In the genomic region with DNA sequence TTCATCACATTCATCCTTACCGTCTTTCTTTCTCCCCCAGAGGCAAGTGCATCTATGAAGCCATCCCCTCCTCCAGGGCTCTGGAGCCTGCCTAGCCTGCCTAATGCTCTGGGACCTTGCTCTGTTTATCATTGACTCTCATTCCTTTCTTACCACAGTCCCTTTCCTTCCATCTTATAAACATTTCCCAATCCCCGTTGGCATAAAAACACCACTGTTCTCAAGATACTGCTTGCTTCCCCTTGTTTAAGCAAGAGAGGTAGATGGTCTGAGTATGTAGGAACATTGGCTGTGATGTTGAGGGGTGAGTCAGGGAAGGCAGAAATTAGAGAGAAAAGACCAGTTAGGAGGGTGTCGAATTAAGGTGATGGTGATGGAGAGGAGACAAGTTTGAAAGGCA, we compare ENCODE assay signal across 32 cellular contexts. TPM values are rescaled to one million over a fixed set of nuclear protein-coding genes. Genes with fewer than 3 reads are reported as not detected.
DNase-seq lines count a peak whose midpoint lies in the region; ATAC-seq, FAIRE-seq and TF ChIP-seq lines count a peak whose summit lies in the region.
"Had no signal": no experiment of that assay in that cellular context is flagged by ENCODE, and none has a peak within 500 bp of the region (broad histone marks: within the 10 kb centered on the region; RNA-seq: fewer than 3 reads in every experiment).

No MANE protein-coding gene starts in this region.

- H4K20me1 ChIP-seq in astrocyte (ENCODE audit: insufficient read depth, low read length): no peaks in the 10 kb centered on the region
- H4K20me1 ChIP-seq in osteoblast (ENCODE audit: insufficient read depth, low read length): no peaks in the 10 kb centered on the region
- H4K20me1 ChIP-seq: BLaER1 treated with 17β-estradiol and CSF1 and Interleukin-3, amounts not matched to agents 10 nM and 100 nM had no signal

- H3K9ac ChIP-seq in astrocyte (ENCODE audit: low read length): no peak overlapping the region
- H3K9ac ChIP-seq: BLaER1 treated with 17β-estradiol and CSF1 and Interleukin-3, amounts not matched to agents 10 nM and 100 nM had no signal

- no peaks in the 10 kb centered on the region for H3K36me3 ChIP-seq in astrocyte (ENCODE audit: insufficient read depth, low read length)
- no peaks in the 10 kb centered on the region for H3K36me3 ChIP-seq in osteoblast (ENCODE audit: insufficient read depth, low read length)
- H3K36me3 ChIP-seq: BLaER1 treated with 17β-estradiol and CSF1 and Interleukin-3, amounts not matched to agents 10 nM and 100 nM; left ventricle myocardium inferior; prostate gland; suprapubic skin; upper lobe of left lung had no signal

- H3K4me2 ChIP-seq in astrocyte (ENCODE audit: low read length): no peak overlapping the region
- no peak overlapping the region for H3K4me2 ChIP-seq in osteoblast (ENCODE audit: insufficient read depth, low read length)
- H3K4me2 ChIP-seq: BLaER1 treated with 17β-estradiol and CSF1 and Interleukin-3, amounts not matched to agents 10 nM and 100 nM had no signal

- H3K27me3 ChIP-seq in astrocyte (ENCODE audit: insufficient read depth, low read length) (no peaks in the 10 kb centered on the region), osteoblast (ENCODE audit: insufficient read depth, low read length) (no peaks in the 10 kb centered on the region)
- H3K27me3 ChIP-seq: BLaER1 treated with 17β-estradiol and CSF1 and Interleukin-3, amounts not matched to agents 10 nM and 100 nM; suprapubic skin; upper lobe of left lung had no signal

- H3K9me3 ChIP-seq in astrocyte (ENCODE audit: insufficient read depth, low read depth, low read length) (no peaks in the 10 kb centered on the region), osteoblast (ENCODE audit: low read depth, low read length) (no peaks in the 10 kb centered on the region)
- H3K9me3 ChIP-seq: BLaER1 treated with 17β-estradiol and CSF1 and Interleukin-3, amounts not matched to agents 10 nM and 100 nM; left ventricle myocardium inferior; prostate gland; suprapubic skin; upper lobe of left lung had no signal

- FAIRE-seq in astrocyte (lab: Jason Lieb, UNC): no peak
- FAIRE-seq: endothelial cell of umbilical vein, keratinocyte, RCC 7860 had no signal

- H3K4me1 ChIP-seq in astrocyte (ENCODE audit: insufficient read depth, low read length): peaks cover 11% of the 10 kb centered on the region
- H3K4me1 ChIP-seq in osteoblast (ENCODE audit: insufficient read depth, low read length): peaks cover 35% of the 10 kb centered on the region
- H3K4me1 ChIP-seq: left ventricle myocardium inferior had no signal

- H3K36me3 Mint-ChIP-seq in astrocyte (ENCODE audit: low read depth, unreplicated experiment): no peaks in the 10 kb centered on the region
- H3K36me3 Mint-ChIP-seq: activated naive CD8-positive, alpha-beta T cell treated with anti-CD3 and anti-CD28 coated beads for 36 hours had no signal

- DNase-seq in H4 (ENCODE audit: low spot score) (peak; percentile 94), astrocyte (ENCODE audit: low read depth) (peak; percentile 63), fibroblast of pulmonary artery (ENCODE audit: low read depth) (peak; percentile 29), osteoblast (ENCODE audit: insufficient read length, low spot score, missing footprints) (no peak), coronary artery (ENCODE audit: low spot score) (no peak), anterior cingulate cortex (lab: John Stamatoyannopoulos, UW) (no peak)
- no peak for DNase-seq in stimulated activated naive CD4-positive, alpha-beta T cell (lab: John Stamatoyannopoulos, UW)
- DNase-seq: ACHN; activated CD4-positive, alpha-beta T cell treated with anti-CD3 and anti-CD28 coated beads for 48 hours; activated CD8-positive, alpha-beta memory T cell treated with anti-CD3 and anti-CD28 coated beads for 24 hours; activated effector memory CD4-positive, alpha-beta T cell treated with anti-CD3 and anti-CD28 coated beads, Interleukin-2, amount 50 U/mL, for 16 hours; activated naive CD8-positive, alpha-beta T cell treated with anti-CD3 and anti-CD28 coated beads for 36 hours; activated T-cell treated with anti-CD3 and anti-CD28 coated beads for 4 hours; cerebellar nuclear complex; DMS53; HFFc6; left ventricle myocardium inferior; NCI-H1048; NCI-H1694; NCI-H446 treated with DMSO at 0.1 percent for 48 hours; SIG-M5; T1000; upper lobe of left lung had no signal

- H3K4me3 Mint-ChIP-seq in astrocyte (ENCODE audit: unreplicated experiment): no peak overlapping the region
- H3K4me3 Mint-ChIP-seq: activated naive CD8-positive, alpha-beta T cell treated with anti-CD3 and anti-CD28 coated beads for 36 hours; HFFc6; stimulated activated memory B cell treated with anti-CD40 and anti-IgM and Interleukin-4, amounts not matched to agents 10 μg/mL and 1 μg/mL and 100 μg/mL, for 72 hours had no signal

- H3K27ac Mint-ChIP-seq in astrocyte (ENCODE audit: unreplicated experiment): no peak overlapping the region
- H3K27ac Mint-ChIP-seq: activated naive CD8-positive, alpha-beta T cell treated with anti-CD3 and anti-CD28 coated beads for 36 hours; HFFc6; stimulated activated memory B cell treated with anti-CD40 and anti-IgM and Interleukin-4, amounts not matched to agents 10 μg/mL and 1 μg/mL and 100 μg/mL, for 72 hours had no signal

- H3K27ac ChIP-seq in astrocyte (ENCODE audit: low read depth, low read length): no peak overlapping the region
- no peak overlapping the region for H3K27ac ChIP-seq in osteoblast (ENCODE audit: low read depth, low read length)
- H3K27ac ChIP-seq in coronary artery: no peak overlapping the region
- H3K27ac ChIP-seq: BLaER1 treated with 17β-estradiol and CSF1 and Interleukin-3, amounts not matched to agents 10 nM and 100 nM; left ventricle myocardium inferior; prostate gland; suprapubic skin; upper lobe of left lung; VCaP had no signal

- peaks cover 8% of the 10 kb centered on the region for H3K4me1 Mint-ChIP-seq in astrocyte (ENCODE audit: low read depth, unreplicated experiment)

- TF ChIP-seq CTCF in astrocyte (IDR thresholded peaks at IDR 0.05; ENCODE audit: insufficient read depth, low read depth, low read length): no peak
- TF ChIP-seq CTCF in fibroblast of pulmonary artery (IDR thresholded peaks at IDR 0.05; ENCODE audit: low read length, missing control alignments): no peak
- no peak for TF ChIP-seq CTCF in osteoblast (IDR thresholded peaks at IDR 0.05; ENCODE audit: extremely low read depth, low read depth, low read length)
- TF ChIP-seq CTCF in coronary artery (IDR thresholded peaks at IDR 0.05): no peak

- no peak for ATAC-seq in GM21529 (IDR thresholded peaks at IDR 0.05; ENCODE audit: unreplicated experiment)
- ATAC-seq: stimulated activated memory B cell treated with anti-CD40 and anti-IgM and Interleukin-4, amounts not matched to agents 10 μg/mL and 1 μg/mL and 100 μg/mL, for 72 hours had no signal

- H3K79me2 ChIP-seq in astrocyte (ENCODE audit: insufficient read depth, low read length) (no peaks in the 10 kb centered on the region), osteoblast (ENCODE audit: insufficient read depth, low read length) (no peaks in the 10 kb centered on the region)

- no peak overlapping the region for H2AFZ ChIP-seq in astrocyte (ENCODE audit: low read depth, low read length)
- peak overlapping the region; percentile 8 for H2AFZ ChIP-seq in osteoblast (ENCODE audit: low read length)

- H3K9me3 Mint-ChIP-seq in astrocyte (ENCODE audit: unreplicated experiment): no peaks in the 10 kb centered on the region
- H3K9me3 Mint-ChIP-seq: activated naive CD8-positive, alpha-beta T cell treated with anti-CD3 and anti-CD28 coated beads for 36 hours; HFFc6; stimulated activated memory B cell treated with anti-CD40 and anti-IgM and Interleukin-4, amounts not matched to agents 10 μg/mL and 1 μg/mL and 100 μg/mL, for 72 hours had no signal

- no peak overlapping the region for H3K4me3 ChIP-seq in astrocyte (ENCODE audit: insufficient read depth, low read depth, low read length)
- no peak overlapping the region for H3K4me3 ChIP-seq in fibroblast of pulmonary artery (replicated peaks; ENCODE audit: low read depth, low read length)
- no peak overlapping the region for H3K4me3 ChIP-seq in osteoblast (ENCODE audit: insufficient read depth, low read length)
- no peak overlapping the region for H3K4me3 ChIP-seq in coronary artery
- H3K4me3 ChIP-seq: BLaER1 treated with 17β-estradiol and CSF1 and Interleukin-3, amounts not matched to agents 10 nM and 100 nM; left ventricle myocardium inferior; prostate gland; suprapubic skin; upper lobe of left lung had no signal

- H3K27me3 Mint-ChIP-seq in astrocyte (ENCODE audit: low read depth, unreplicated experiment): no peaks in the 10 kb centered on the region
- H3K27me3 Mint-ChIP-seq: activated naive CD8-positive, alpha-beta T cell treated with anti-CD3 and anti-CD28 coated beads for 36 hours; stimulated activated memory B cell treated with anti-CD40 and anti-IgM and Interleukin-4, amounts not matched to agents 10 μg/mL and 1 μg/mL and 100 μg/mL, for 72 hours had no signal

RNA-seq across cellular contexts. Expression of a gene that starts 51.8 kb away (rescaled TPM):
- 228 and 233 TPM in 2 replicates for total RNA-seq in H4 (2014; rRNA removed; shearing (Covaris generic))
- total RNA-seq in astrocyte (14.6 and 17.7 TPM in 2 replicates), osteoblast (15.9 and 16.6 TPM in 2 replicates)

Comparison
In these comparisons a context has a peak if more than half of its experiments do, and no peak if none do; other contexts are left out.
1. DNase-seq: peak in H4 (single experiment), astrocyte (single experiment) and fibroblast of pulmonary artery (single experiment); none in osteoblast (single experiment), coronary artery (single experiment), stimulated activated naive CD4-positive, alpha-beta T cell (0 of 6) and anterior cingulate cortex (0 of 58).
2. RNA of a gene that starts 51.8 kb away (total RNA-seq): 228 to 233 TPM in H4; 14.6 to 17.7 TPM in astrocyte and 15.9 to 16.6 TPM in osteoblast; every median in the first group is over 10 times any median in the second.